Comparison of ENCODE assay signal across 1 cellular context in genomic region chr6:115485400-115485799, GRCh38.
A peak's percentile ranks its signal among the peaks of the same experiment; 100 is the strongest.
TF ChIP-seq lines count a peak whose summit lies in the region.

No MANE protein-coding gene starts in this region.

TF ChIP-seq in HEK293, 187 proteins besides CTCF, POLR2A, EP300 and RAD21 (continued from another document):
- TF ChIP-seq, protein P1, sequence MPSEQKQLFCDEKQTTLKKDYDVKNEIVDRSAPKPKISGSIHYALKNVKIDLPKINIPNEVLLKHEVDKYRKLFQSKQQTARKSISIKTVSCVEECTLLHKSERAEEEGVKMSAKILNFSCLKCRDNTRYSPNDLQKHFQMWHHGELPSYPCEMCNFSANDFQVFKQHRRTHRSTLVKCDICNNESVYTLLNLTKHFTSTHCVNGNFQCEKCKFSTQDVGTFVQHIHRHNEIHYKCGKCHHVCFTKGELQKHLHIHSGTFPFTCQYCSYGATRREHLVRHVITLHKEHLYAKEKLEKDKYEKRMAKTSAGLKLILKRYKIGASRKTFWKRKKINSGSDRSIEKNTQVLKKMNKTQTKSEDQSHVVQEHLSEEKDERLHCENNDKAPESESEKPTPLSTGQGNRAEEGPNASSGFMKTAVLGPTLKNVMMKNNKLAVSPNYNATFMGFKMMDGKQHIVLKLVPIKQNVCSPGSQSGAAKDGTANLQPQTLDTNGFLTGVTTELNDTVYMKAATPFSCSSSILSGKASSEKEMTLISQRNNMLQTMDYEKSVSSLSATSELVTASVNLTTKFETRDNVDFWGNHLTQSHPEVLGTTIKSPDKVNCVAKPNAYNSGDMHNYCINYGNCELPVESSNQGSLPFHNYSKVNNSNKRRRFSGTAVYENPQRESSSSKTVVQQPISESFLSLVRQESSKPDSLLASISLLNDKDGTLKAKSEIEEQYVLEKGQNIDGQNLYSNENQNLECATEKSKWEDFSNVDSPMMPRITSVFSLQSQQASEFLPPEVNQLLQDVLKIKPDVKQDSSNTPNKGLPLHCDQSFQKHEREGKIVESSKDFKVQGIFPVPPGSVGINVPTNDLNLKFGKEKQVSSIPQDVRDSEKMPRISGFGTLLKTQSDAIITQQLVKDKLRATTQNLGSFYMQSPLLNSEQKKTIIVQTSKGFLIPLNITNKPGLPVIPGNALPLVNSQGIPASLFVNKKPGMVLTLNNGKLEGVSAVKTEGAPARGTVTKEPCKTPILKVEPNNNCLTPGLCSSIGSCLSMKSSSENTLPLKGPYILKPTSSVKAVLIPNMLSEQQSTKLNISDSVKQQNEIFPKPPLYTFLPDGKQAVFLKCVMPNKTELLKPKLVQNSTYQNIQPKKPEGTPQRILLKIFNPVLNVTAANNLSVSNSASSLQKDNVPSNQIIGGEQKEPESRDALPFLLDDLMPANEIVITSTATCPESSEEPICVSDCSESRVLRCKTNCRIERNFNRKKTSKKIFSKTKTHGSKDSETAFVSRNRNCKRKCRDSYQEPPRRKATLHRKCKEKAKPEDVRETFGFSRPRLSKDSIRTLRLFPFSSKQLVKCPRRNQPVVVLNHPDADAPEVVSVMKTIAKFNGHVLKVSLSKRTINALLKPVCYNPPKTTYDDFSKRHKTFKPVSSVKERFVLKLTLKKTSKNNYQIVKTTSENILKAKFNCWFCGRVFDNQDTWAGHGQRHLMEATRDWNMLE (tag by site-specific recombination; conservative IDR thresholded peaks at IDR 0.05; ENCODE audit: low read depth) = peak; percentile 35; the same call in 1 of the 2 replicates
- TF ChIP-seq, protein P2, sequence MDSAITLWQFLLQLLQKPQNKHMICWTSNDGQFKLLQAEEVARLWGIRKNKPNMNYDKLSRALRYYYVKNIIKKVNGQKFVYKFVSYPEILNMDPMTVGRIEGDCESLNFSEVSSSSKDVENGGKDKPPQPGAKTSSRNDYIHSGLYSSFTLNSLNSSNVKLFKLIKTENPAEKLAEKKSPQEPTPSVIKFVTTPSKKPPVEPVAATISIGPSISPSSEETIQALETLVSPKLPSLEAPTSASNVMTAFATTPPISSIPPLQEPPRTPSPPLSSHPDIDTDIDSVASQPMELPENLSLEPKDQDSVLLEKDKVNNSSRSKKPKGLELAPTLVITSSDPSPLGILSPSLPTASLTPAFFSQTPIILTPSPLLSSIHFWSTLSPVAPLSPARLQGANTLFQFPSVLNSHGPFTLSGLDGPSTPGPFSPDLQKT (IDR thresholded peaks at IDR 0.05; ENCODE audit: borderline replicate concordance, low read depth, low read length) = no peak
- TF ChIP-seq SALL2 (tag by site-specific recombination; IDR thresholded peaks at IDR 0.05; ENCODE audit: borderline replicate concordance) (no peak), ZNF776 (tag by site-specific recombination; IDR thresholded peaks at IDR 0.05; ENCODE audit: borderline replicate concordance) (no peak), ZNF571 (tag by site-specific recombination; IDR thresholded peaks at IDR 0.05) (no peak), ZNF324 (tag by site-specific recombination; IDR thresholded peaks at IDR 0.05) (no peak), KLF9 (tag by site-specific recombination; IDR thresholded peaks at IDR 0.05; ENCODE audit: low read depth) (no peak), ZNF658 (tag by site-specific recombination; IDR thresholded peaks at IDR 0.05) (no peak), ZNF600 (tag by site-specific recombination; IDR thresholded peaks at IDR 0.05) (no peak), ZNF239 (tag by site-specific recombination; IDR thresholded peaks at IDR 0.05) (no peak), ZNF664 (tag by site-specific recombination; IDR thresholded peaks at IDR 0.05) (no peak), ZNF747 (tag by site-specific recombination; IDR thresholded peaks at IDR 0.05) (no peak), ZBTB10 (tag by site-specific recombination; IDR thresholded peaks at IDR 0.05) (no peak), ZNF76 (tag by site-specific recombination; IDR thresholded peaks at IDR 0.05; ENCODE audit: borderline replicate concordance, low read depth) (peak; percentile 72; the same call in 1 of the 2 replicates), ZFP69B (tag by site-specific recombination; IDR thresholded peaks at IDR 0.05) (0 out of 2 replicates have a peak, but pooled peaks have one; percentile 50), ZNF23 (tag by site-specific recombination; IDR thresholded peaks at IDR 0.05; ENCODE audit: borderline replicate concordance) (no peak), ZNF521 (tag by site-specific recombination; IDR thresholded peaks at IDR 0.05) (no peak), ZNF2 (tag by site-specific recombination; IDR thresholded peaks at IDR 0.05) (peak; percentile 92), MEIS1 (CRISPR knock-in tag; IDR thresholded peaks at IDR 0.05; ENCODE audit: borderline replicate concordance) (no peak), PRDM10 (tag by site-specific recombination; IDR thresholded peaks at IDR 0.05) (no peak)
- TF ChIP-seq, protein P3, sequence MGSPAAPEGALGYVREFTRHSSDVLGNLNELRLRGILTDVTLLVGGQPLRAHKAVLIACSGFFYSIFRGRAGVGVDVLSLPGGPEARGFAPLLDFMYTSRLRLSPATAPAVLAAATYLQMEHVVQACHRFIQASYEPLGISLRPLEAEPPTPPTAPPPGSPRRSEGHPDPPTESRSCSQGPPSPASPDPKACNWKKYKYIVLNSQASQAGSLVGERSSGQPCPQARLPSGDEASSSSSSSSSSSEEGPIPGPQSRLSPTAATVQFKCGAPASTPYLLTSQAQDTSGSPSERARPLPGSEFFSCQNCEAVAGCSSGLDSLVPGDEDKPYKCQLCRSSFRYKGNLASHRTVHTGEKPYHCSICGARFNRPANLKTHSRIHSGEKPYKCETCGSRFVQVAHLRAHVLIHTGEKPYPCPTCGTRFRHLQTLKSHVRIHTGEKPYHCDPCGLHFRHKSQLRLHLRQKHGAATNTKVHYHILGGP (tag by site-specific recombination; IDR thresholded peaks at IDR 0.05) = no peak
- TF ChIP-seq, protein P4, sequence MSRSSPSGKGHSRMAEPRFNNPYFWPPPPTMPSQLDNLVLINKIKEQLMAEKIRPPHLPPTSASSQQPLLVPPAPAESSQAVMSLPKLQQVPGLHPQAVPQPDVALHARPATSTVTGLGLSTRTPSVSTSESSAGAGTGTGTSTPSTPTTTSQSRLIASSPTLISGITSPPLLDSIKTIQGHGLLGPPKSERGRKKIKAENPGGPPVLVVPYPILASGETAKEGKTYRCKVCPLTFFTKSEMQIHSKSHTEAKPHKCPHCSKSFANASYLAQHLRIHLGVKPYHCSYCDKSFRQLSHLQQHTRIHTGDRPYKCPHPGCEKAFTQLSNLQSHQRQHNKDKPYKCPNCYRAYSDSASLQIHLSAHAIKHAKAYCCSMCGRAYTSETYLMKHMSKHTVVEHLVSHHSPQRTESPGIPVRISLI (tag by site-specific recombination; IDR thresholded peaks at IDR 0.05) = peak; percentile 99
- TF ChIP-seq, protein P5, sequence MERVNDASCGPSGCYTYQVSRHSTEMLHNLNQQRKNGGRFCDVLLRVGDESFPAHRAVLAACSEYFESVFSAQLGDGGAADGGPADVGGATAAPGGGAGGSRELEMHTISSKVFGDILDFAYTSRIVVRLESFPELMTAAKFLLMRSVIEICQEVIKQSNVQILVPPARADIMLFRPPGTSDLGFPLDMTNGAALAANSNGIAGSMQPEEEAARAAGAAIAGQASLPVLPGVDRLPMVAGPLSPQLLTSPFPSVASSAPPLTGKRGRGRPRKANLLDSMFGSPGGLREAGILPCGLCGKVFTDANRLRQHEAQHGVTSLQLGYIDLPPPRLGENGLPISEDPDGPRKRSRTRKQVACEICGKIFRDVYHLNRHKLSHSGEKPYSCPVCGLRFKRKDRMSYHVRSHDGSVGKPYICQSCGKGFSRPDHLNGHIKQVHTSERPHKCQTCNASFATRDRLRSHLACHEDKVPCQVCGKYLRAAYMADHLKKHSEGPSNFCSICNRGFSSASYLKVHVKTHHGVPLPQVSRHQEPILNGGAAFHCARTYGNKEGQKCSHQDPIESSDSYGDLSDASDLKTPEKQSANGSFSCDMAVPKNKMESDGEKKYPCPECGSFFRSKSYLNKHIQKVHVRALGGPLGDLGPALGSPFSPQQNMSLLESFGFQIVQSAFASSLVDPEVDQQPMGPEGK (tag by site-specific recombination; IDR thresholded peaks at IDR 0.05) = peak; percentile 51; the same call in 1 of the 2 replicates
TF ChIP-seq in HEK293: peak in this region for 67.
